ENCODE assay signal across 20 cellular contexts in genomic region chr2:67272195-67272594, GRCh38.
DNase-seq lines count a peak whose midpoint lies in the region; FAIRE-seq and TF ChIP-seq lines count a peak whose summit lies in the region.
"Had no signal": no experiment of that assay in that cellular context is flagged by ENCODE, and none has a peak within 500 bp of the region (broad histone marks: within the 10 kb centered on the region; RNA-seq: fewer than 3 reads in every experiment).

No MANE protein-coding gene starts in this region.

- H3K4me3 ChIP-seq in bronchial epithelial cell (ENCODE audit: low read depth, low read length) (no peak overlapping the region), coronary artery (no peak overlapping the region)

- no peak for FAIRE-seq in bronchial epithelial cell (lab: Jason Lieb, UNC)
- FAIRE-seq: GM12891, RCC 7860 had no signal

- no peaks in the 10 kb centered on the region for H3K36me3 ChIP-seq in bronchial epithelial cell (ENCODE audit: control insufficient read depth, insufficient read depth, low read length)

- H3K27me3 ChIP-seq in bronchial epithelial cell (ENCODE audit: control insufficient read depth, insufficient read depth, low read length), result no peaks in the 10 kb centered on the region

- H3K27ac ChIP-seq in coronary artery, result no peak overlapping the region
- H3K27ac ChIP-seq: HL-60 had no signal

- TF ChIP-seq CTCF in bronchial epithelial cell (IDR thresholded peaks at IDR 0.05; ENCODE audit: insufficient read depth, low read length, severe bottlenecking) (no peak), coronary artery (IDR thresholded peaks at IDR 0.05) (no peak), GM13976 (IDR thresholded peaks at IDR 0.05; ENCODE audit: borderline replicate concordance, control extremely low read depth, extremely low read depth, insufficient read depth, missing control alignments) (no peak)

- peak; percentile 71 for DNase-seq in EH (ENCODE audit: low read depth)
- DNase-seq in NCI-H226, result peak; percentile 26
- peak; percentile 46 for DNase-seq in bronchial epithelial cell (ENCODE audit: low read depth)
- peak; percentile 66 for DNase-seq in iris pigment epithelial cell (ENCODE audit: low read depth)
- no peak for DNase-seq in NCI-H524 (lab: John Stamatoyannopoulos, UW)
- no peak for DNase-seq in KG1 (lab: John Stamatoyannopoulos, UW)
- DNase-seq in coronary artery (ENCODE audit: low spot score), result no peak
- DNase-seq in GM13976 (ENCODE audit: low spot score), result no peak
- DNase-seq: Caco-2; CD4-positive, alpha-beta T cell; H7; MM.1S; NCI-H1092; NCI-H146; NCI-H2081 treated with DMSO at 0.1 percent for 48 hours; NCI-H774; Right ventricle myocardium superior had no signal

- in situ Hi-C loops in GM13976 (cut with MboI; ENCODE audit: low sequenced_read_pairs, unreplicated experiment), result no loop called here

Comparison
In these comparisons a context has a peak if more than half of its experiments do, and no peak if none do; other contexts are left out.
1. DNase-seq: peak in EH (single experiment), NCI-H226 (single experiment), bronchial epithelial cell (single experiment) and iris pigment epithelial cell (single experiment); none in NCI-H524 (0 of 2), KG1 (single experiment), coronary artery (single experiment) and GM13976 (single experiment).